Comparison of ENCODE assay signal across 10 cellular contexts in genomic region chr1:150259217-150259616, GRCh38. TPM values are rescaled to one million over a fixed set of nuclear protein-coding genes. Genes with fewer than 3 reads are reported as not detected.
A peak's percentile ranks its signal among the peaks of the same experiment; 100 is the strongest.
DNase-seq lines count a peak whose midpoint lies in the region; ATAC-seq and TF ChIP-seq lines count a peak whose summit lies in the region.
"Had no signal": no experiment of that assay in that cellular context is flagged by ENCODE, and none has a peak within 500 bp of the region (broad histone marks: within the 10 kb centered on the region; RNA-seq: fewer than 3 reads in every experiment).

No MANE protein-coding gene starts in this region.

- H2AFZ ChIP-seq in parathyroid adenoma, result peak overlapping the region; percentile 35

- H3K79me2 ChIP-seq in parathyroid adenoma, result no peaks in the 10 kb centered on the region

- no peaks in the 10 kb centered on the region for H3K9me3 ChIP-seq in left ventricle myocardium inferior (replicated peaks)
- no peaks in the 10 kb centered on the region for H3K9me3 ChIP-seq in parathyroid adenoma (ENCODE audit: control insufficient read depth, low read length)

- H3K36me3 ChIP-seq in left ventricle myocardium inferior (peaks cover 3% of the 10 kb centered on the region), parathyroid adenoma (ENCODE audit: control insufficient read depth, insufficient read depth, low read length) (no peaks in the 10 kb centered on the region)

- no peaks in the 10 kb centered on the region for H3K27me3 ChIP-seq in left ventricle myocardium inferior (ENCODE audit: low read depth)
- H3K27me3 ChIP-seq in parathyroid adenoma (ENCODE audit: control insufficient read depth, insufficient read depth, low read length), result no peaks in the 10 kb centered on the region

- H3K27ac ChIP-seq in left ventricle myocardium inferior (replicated peaks) (peak overlapping the region; percentile 64), parathyroid adenoma (peak overlapping the region; percentile 75)

- intact Hi-C loops in left ventricle myocardium inferior (cut with micrococcal nuclease), result no loop called here

- ATAC-seq in HG02973 (IDR thresholded peaks at IDR 0.05; ENCODE audit: unreplicated experiment), result no peak

- peak overlapping the region; percentile 58 for H3K4me3 ChIP-seq in left ventricle myocardium inferior
- H3K4me3 ChIP-seq in parathyroid adenoma (ENCODE audit: low read depth, low read length), result no peak overlapping the region
- H3K4me3 ChIP-seq: K562 had no signal

- TF ChIP-seq CTCF in left ventricle myocardium inferior (IDR thresholded peaks at IDR 0.05; ENCODE audit: borderline replicate concordance), result no peak
- no peak for TF ChIP-seq CTCF in parathyroid adenoma (IDR thresholded peaks at IDR 0.05)

- DNase-seq in NCI-H69 (lab: John Stamatoyannopoulos, UW), result peak; percentile 36
- DNase-seq in left ventricle myocardium inferior, result no peak
- no peak for DNase-seq in mucosa of gallbladder (ENCODE audit: low spot score)
- no peak for DNase-seq in activated CD4-positive, CD25-positive, alpha-beta regulatory T cell (lab: John Stamatoyannopoulos, UW)
- DNase-seq: CD4-positive, alpha-beta T cell had no signal

- peak overlapping the region; percentile 64 for H3K4me2 ChIP-seq in parathyroid adenoma (ENCODE audit: low read length)

- H3K4me1 ChIP-seq in left ventricle myocardium inferior (peaks cover 41% of the 10 kb centered on the region), parathyroid adenoma (peaks cover 6% of the 10 kb centered on the region)

- H3K9ac ChIP-seq in parathyroid adenoma, result no peak overlapping the region

RNA-seq across cellular contexts. Expression of gene CA14, which starts 1.6 kb away (rescaled TPM):
- total RNA-seq in left ventricle myocardium inferior (3.1 TPM), mucosa of gallbladder (2.4 TPM)
- total RNA-seq: CD4-positive, alpha-beta T cell; epithelial cell of proximal tubule; mononuclear cell had no signal

RNA-seq across cellular contexts. Expression of gene APH1A, which starts 9.6 kb away (rescaled TPM):
- total RNA-seq in left ventricle myocardium inferior (49.3 TPM), mucosa of gallbladder (145 TPM)

RNA-seq across cellular contexts. Expression of gene C1orf54, which starts 13.4 kb away (rescaled TPM):
- total RNA-seq in left ventricle myocardium inferior (9.0 TPM), mucosa of gallbladder (26.8 TPM)

RNA-seq across cellular contexts. Expression of gene CIART, which starts 23.1 kb away (rescaled TPM):
- 8.7 TPM for total RNA-seq in left ventricle myocardium inferior
- 7.7 TPM for total RNA-seq in mucosa of gallbladder

RNA-seq across cellular contexts. Expression of gene ANP32E, which starts 23.3 kb away (rescaled TPM):
- total RNA-seq in left ventricle myocardium inferior (29.3 TPM), mucosa of gallbladder (20.8 TPM)
